In the genomic region with DNA sequence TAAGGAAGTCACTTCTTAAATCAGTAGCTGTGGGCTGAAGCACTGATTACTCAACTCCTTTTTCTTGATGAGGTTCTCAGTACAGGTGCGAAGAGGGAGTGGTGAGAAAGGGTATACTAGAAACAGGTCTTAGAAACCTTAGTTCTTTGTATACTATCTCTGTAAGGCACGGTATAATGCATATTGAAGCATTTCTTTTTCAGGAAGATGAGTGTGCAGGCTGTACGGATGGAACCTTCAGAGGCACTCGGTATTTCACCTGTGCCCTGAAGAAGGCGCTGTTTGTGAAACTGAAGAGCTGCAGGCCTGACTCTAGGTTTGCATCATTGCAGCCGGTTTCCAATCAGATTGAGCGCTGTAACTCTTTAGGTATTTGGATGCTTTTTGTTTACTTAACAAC, we compare ENCODE assay signal across 1 cellular context.
TF ChIP-seq lines count a peak whose summit lies in the region.

No MANE protein-coding gene starts in this region.

TF ChIP-seq in SK-N-SH, 30 proteins besides CTCF, POLR2A, EP300 and RAD21 (continued from another document):
- TF ChIP-seq, protein P1, sequence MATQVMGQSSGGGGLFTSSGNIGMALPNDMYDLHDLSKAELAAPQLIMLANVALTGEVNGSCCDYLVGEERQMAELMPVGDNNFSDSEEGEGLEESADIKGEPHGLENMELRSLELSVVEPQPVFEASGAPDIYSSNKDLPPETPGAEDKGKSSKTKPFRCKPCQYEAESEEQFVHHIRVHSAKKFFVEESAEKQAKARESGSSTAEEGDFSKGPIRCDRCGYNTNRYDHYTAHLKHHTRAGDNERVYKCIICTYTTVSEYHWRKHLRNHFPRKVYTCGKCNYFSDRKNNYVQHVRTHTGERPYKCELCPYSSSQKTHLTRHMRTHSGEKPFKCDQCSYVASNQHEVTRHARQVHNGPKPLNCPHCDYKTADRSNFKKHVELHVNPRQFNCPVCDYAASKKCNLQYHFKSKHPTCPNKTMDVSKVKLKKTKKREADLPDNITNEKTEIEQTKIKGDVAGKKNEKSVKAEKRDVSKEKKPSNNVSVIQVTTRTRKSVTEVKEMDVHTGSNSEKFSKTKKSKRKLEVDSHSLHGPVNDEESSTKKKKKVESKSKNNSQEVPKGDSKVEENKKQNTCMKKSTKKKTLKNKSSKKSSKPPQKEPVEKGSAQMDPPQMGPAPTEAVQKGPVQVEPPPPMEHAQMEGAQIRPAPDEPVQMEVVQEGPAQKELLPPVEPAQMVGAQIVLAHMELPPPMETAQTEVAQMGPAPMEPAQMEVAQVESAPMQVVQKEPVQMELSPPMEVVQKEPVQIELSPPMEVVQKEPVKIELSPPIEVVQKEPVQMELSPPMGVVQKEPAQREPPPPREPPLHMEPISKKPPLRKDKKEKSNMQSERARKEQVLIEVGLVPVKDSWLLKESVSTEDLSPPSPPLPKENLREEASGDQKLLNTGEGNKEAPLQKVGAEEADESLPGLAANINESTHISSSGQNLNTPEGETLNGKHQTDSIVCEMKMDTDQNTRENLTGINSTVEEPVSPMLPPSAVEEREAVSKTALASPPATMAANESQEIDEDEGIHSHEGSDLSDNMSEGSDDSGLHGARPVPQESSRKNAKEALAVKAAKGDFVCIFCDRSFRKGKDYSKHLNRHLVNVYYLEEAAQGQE (IDR thresholded peaks at IDR 0.05; ENCODE audit: low read depth, low read length), result no peak
- TF ChIP-seq EZH2phosphoT487 (IDR thresholded peaks at IDR 0.05; ENCODE audit: borderline replicate concordance, low read depth), result no peak
- TF ChIP-seq TAF1 (IDR thresholded peaks at IDR 0.05; ENCODE audit: borderline replicate concordance, low read depth, low read length), result no peak
- TF ChIP-seq YY1 (IDR thresholded peaks at IDR 0.05; ENCODE audit: low read depth), result no peak
- TF ChIP-seq NRF1 (IDR thresholded peaks at IDR 0.05; ENCODE audit: low read depth, low read length), result no peak
- TF ChIP-seq RCOR1 (IDR thresholded peaks at IDR 0.05; ENCODE audit: low read length), result no peak
- TF ChIP-seq TEAD4 (IDR thresholded peaks at IDR 0.05; ENCODE audit: borderline replicate concordance, insufficient read depth), result no peak
- TF ChIP-seq, protein P2, sequence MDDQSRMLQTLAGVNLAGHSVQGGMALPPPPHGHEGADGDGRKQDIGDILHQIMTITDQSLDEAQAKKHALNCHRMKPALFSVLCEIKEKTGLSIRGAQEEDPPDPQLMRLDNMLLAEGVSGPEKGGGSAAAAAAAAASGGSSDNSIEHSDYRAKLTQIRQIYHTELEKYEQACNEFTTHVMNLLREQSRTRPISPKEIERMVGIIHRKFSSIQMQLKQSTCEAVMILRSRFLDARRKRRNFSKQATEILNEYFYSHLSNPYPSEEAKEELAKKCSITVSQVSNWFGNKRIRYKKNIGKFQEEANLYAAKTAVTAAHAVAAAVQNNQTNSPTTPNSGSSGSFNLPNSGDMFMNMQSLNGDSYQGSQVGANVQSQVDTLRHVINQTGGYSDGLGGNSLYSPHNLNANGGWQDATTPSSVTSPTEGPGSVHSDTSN (IDR thresholded peaks at IDR 0.05), result no peak
- no peak for TF ChIP-seq MXI1 (IDR thresholded peaks at IDR 0.05; ENCODE audit: low read depth, low read length)
- no peak for TF ChIP-seq POLR2AphosphoS5 (IDR thresholded peaks at IDR 0.05; ENCODE audit: low read depth, low read length)
- TF ChIP-seq NFIC (IDR thresholded peaks at IDR 0.05; ENCODE audit: borderline replicate concordance), result no peak
- TF ChIP-seq, protein P3, sequence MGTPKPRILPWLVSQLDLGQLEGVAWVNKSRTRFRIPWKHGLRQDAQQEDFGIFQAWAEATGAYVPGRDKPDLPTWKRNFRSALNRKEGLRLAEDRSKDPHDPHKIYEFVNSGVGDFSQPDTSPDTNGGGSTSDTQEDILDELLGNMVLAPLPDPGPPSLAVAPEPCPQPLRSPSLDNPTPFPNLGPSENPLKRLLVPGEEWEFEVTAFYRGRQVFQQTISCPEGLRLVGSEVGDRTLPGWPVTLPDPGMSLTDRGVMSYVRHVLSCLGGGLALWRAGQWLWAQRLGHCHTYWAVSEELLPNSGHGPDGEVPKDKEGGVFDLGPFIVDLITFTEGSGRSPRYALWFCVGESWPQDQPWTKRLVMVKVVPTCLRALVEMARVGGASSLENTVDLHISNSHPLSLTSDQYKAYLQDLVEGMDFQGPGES (IDR thresholded peaks at IDR 0.05; ENCODE audit: low read depth, low read length), result no peak
- TF ChIP-seq MEF2A (IDR thresholded peaks at IDR 0.05; ENCODE audit: borderline replicate concordance, low read depth), result no peak
- no peak for TF ChIP-seq GATA2 (CRISPR knock-in tag; IDR thresholded peaks at IDR 0.05)
- TF ChIP-seq RFX5 (IDR thresholded peaks at IDR 0.05; ENCODE audit: low read length), result no peak
TF ChIP-seq in SK-N-SH: peak in this region for 0.
